ENCODE assay signal across 13 cellular contexts in genomic region chr11:72776844-72777754, GRCh38. TPM values are rescaled to one million over a fixed set of nuclear protein-coding genes. Genes with fewer than 3 reads are reported as not detected.
A peak's percentile ranks its signal among the peaks of the same experiment; 100 is the strongest.
DNase-seq lines count a peak whose midpoint lies in the region; ATAC-seq, FAIRE-seq and TF ChIP-seq lines count a peak whose summit lies in the region.
"Had no signal": no experiment of that assay in that cellular context is flagged by ENCODE, and none has a peak within 500 bp of the region (broad histone marks: within the 10 kb centered on the region; RNA-seq: fewer than 3 reads in every experiment).

No MANE protein-coding gene starts in this region.

- H3K4me1 ChIP-seq in CD8-positive, alpha-beta memory T cell (ENCODE audit: insufficient read depth, low read length): peaks cover 16% of the 10 kb centered on the region
- H3K4me1 ChIP-seq in right cardiac atrium (ENCODE audit: control insufficient read depth, insufficient read depth, low read length): peaks cover 20% of the 10 kb centered on the region
- H3K4me1 ChIP-seq in pancreas: peaks cover 47 to 75% (median 64%) of the 10 kb centered on the region in 3 donors

- peak overlapping the region; percentile 79 for H3K27ac ChIP-seq in CD8-positive, alpha-beta memory T cell (ENCODE audit: low read depth, low read length)
- H3K27ac ChIP-seq in right cardiac atrium (ENCODE audit: low read length): peak overlapping the region; percentile 47
- H3K27ac ChIP-seq in pancreas: peak overlapping the region; percentile 66 to 93 (median 72)

- no peaks in the 10 kb centered on the region for H3K36me3 ChIP-seq in CD8-positive, alpha-beta memory T cell (ENCODE audit: insufficient read depth, low read length)
- no peaks in the 10 kb centered on the region for H3K36me3 ChIP-seq in pancreas
- H3K36me3 ChIP-seq: BE2C had no signal

- intact Hi-C loops in right cardiac atrium (cut with DNase I) (no loop called here), pancreas (cut with DNase I) (no loop called here)

- H3K36me3 Mint-ChIP-seq in CD8-positive, alpha-beta memory T cell: peaks cover 0 to 7% (median 0%) of the 10 kb centered on the region in 3 donors
- no peaks in the 10 kb centered on the region for H3K36me3 Mint-ChIP-seq in activated T-helper 17 cell treated with anti-CD3 and anti-CD28 coated beads, Interleukin-2, amount 50 U/mL, for 72 hours (ENCODE audit: low read depth)

- WGBS in right cardiac atrium: 63% methylated on average over 7 of the region's 7 CpGs
- 14 to 24% methylated on average over 7 of the region's 7 CpGs for WGBS in pancreas, 2 donors

- POLR2A ChIA-PET in CD8-positive, alpha-beta memory T cell (lab: Charles Lee): interaction anchor here (0.5 kb wide), 1 partner anchor 52 kb away, joined by 3 read pairs; no protein-coding TSS in a partner anchor

- CTCF ChIA-PET in CD8-positive, alpha-beta memory T cell (lab: Charles Lee): interaction anchor here (2.1 kb wide), 1 partner anchor 16 kb away, joined by 10 read pairs; no protein-coding TSS in a partner anchor

- no peaks in the 10 kb centered on the region for H3K9me3 Mint-ChIP-seq in CD8-positive, alpha-beta memory T cell
- no peaks in the 10 kb centered on the region for H3K9me3 Mint-ChIP-seq in activated T-helper 17 cell treated with anti-CD3 and anti-CD28 coated beads, Interleukin-2, amount 50 U/mL, for 72 hours

- no peak for FAIRE-seq in pancreas (lab: Jason Lieb, UNC)

- H3K27me3 ChIP-seq in CD8-positive, alpha-beta memory T cell (ENCODE audit: insufficient read depth, low read length, poor library complexity, severe bottlenecking): no peaks in the 10 kb centered on the region
- no peaks in the 10 kb centered on the region for H3K27me3 ChIP-seq in right cardiac atrium (ENCODE audit: control insufficient read depth, insufficient read depth)
- no peaks in the 10 kb centered on the region for H3K27me3 ChIP-seq in pancreas
- H3K27me3 ChIP-seq: BE2C had no signal

- H3K9me3 ChIP-seq in CD8-positive, alpha-beta memory T cell (ENCODE audit: low read length): no peaks in the 10 kb centered on the region
- no peaks in the 10 kb centered on the region for H3K9me3 ChIP-seq in right cardiac atrium (ENCODE audit: control insufficient read depth, low read length)
- no peaks in the 10 kb centered on the region for H3K9me3 ChIP-seq in pancreas
- H3K9me3 ChIP-seq: BE2C had no signal

- H3K4me3 ChIP-seq in CD8-positive, alpha-beta memory T cell (ENCODE audit: low read length): no peak overlapping the region
- H3K4me3 ChIP-seq in right cardiac atrium (ENCODE audit: low read length) (no peak overlapping the region), pancreas (peak overlapping the region in 2 of 4 donors; percentile 3 to 8)

- peaks cover 28 to 55% (median 38%) of the 10 kb centered on the region in 3 donors for H3K4me1 Mint-ChIP-seq in CD8-positive, alpha-beta memory T cell
- H3K4me1 Mint-ChIP-seq in activated T-helper 17 cell treated with anti-CD3 and anti-CD28 coated beads, Interleukin-2, amount 50 U/mL, for 72 hours: peaks cover 13% of the 10 kb centered on the region

- no peaks in the 10 kb centered on the region for H3K27me3 Mint-ChIP-seq in CD8-positive, alpha-beta memory T cell
- H3K27me3 Mint-ChIP-seq in activated T-helper 17 cell treated with anti-CD3 and anti-CD28 coated beads, Interleukin-2, amount 50 U/mL, for 72 hours: no peaks in the 10 kb centered on the region

- ATAC-seq in activated T-helper 17 cell treated with anti-CD3 and anti-CD28 coated beads, Interleukin-2, amount 50 U/mL, for 72 hours (replicated peaks): no peak
- peak; percentile 9 to 23 for ATAC-seq in right cardiac atrium
- peak; percentile 50 to 65 (median 60) for ATAC-seq in pancreas
- ATAC-seq in GM21723 (IDR thresholded peaks at IDR 0.05; ENCODE audit: unreplicated experiment): no peak
- no peak for ATAC-seq in HG02884 (IDR thresholded peaks at IDR 0.05; ENCODE audit: unreplicated experiment)
- no peak for ATAC-seq in HG02678 (IDR thresholded peaks at IDR 0.05; ENCODE audit: unreplicated experiment)

- DNase-seq in CD8-positive, alpha-beta memory T cell: no peak
- DNase-seq in right cardiac atrium: peak in 1 of 3 donors; percentile 70
- peak; percentile 70 to 89 (median 82) for DNase-seq in pancreas
- DNase-seq in SK-N-DZ (ENCODE audit: low spot score): no peak
- DNase-seq: activated CD4-positive, CD25-positive, alpha-beta regulatory T cell treated with anti-CD3 and anti-CD28 coated beads, Interleukin-2, amount 50 U/mL, for 72 hours; activated naive CD4-positive, alpha-beta T cell; NCI-H2081 treated with DMSO at 0.1 percent for 48 hours; stimulated activated naive CD4-positive, alpha-beta T cell had no signal

- TF ChIP-seq CTCF in pancreas (IDR thresholded peaks at IDR 0.05): no peak

- peak overlapping the region in 3 of 8 donors; percentile 25 to 66 (median 33) for H3K27ac Mint-ChIP-seq in CD8-positive, alpha-beta memory T cell
- peak overlapping the region; percentile 64 for H3K27ac Mint-ChIP-seq in activated T-helper 17 cell treated with anti-CD3 and anti-CD28 coated beads, Interleukin-2, amount 50 U/mL, for 72 hours

- H3K4me3 Mint-ChIP-seq in CD8-positive, alpha-beta memory T cell: peak overlapping the region in 1 of 7 donors; percentile 40
- H3K4me3 Mint-ChIP-seq in activated T-helper 17 cell treated with anti-CD3 and anti-CD28 coated beads, Interleukin-2, amount 50 U/mL, for 72 hours: no peak overlapping the region

RNA-seq across cellular contexts. Expression of gene STARD10, which starts 16.7 kb away (rescaled TPM):
- 10 to 100 TPM; 13.8 to 15.9 TPM for total RNA-seq in CD8-positive, alpha-beta memory T cell
- 21.8 TPM for polyA plus RNA-seq in CD8-positive, alpha-beta memory T cell
- 10 to 100 TPM in 1 of 2 donors, 1 to 10 TPM in 1; 7.7 to 16.4 TPM for total RNA-seq in activated T-helper 17 cell treated with anti-CD3 and anti-CD28 coated beads, Interleukin-2, amount 50 U/mL, for 72 hours
- 100 to 1,000 TPM in 2 of 4 donors, 10 to 100 TPM in 2; 88.9 to 127 (median 106) TPM for total RNA-seq in right cardiac atrium
- polyA plus RNA-seq in right cardiac atrium: 228 TPM
- 100 to 1,000 TPM in 5 of 6 donors, 10 to 100 TPM in 1; 99.5 to 187 (median 153) TPM for total RNA-seq in pancreas
- 100 to 1,000 TPM; 201 to 366 TPM for polyA plus RNA-seq in pancreas
- 30.0 and 37.8 TPM in 2 replicates for polyA plus RNA-seq in SK-N-DZ (2014; cell fraction: cytosol; rRNA removed)
- 20.7 and 34.3 TPM in 2 replicates for polyA plus RNA-seq in SK-N-DZ (2014; cell fraction: nucleus; rRNA removed)

RNA-seq across cellular contexts. Expression of gene ARAP1, which starts 24.9 kb away (rescaled TPM):
- total RNA-seq in CD8-positive, alpha-beta memory T cell: 10 to 100 TPM; 61.2 to 64.0 TPM
- 39.8 TPM for polyA plus RNA-seq in CD8-positive, alpha-beta memory T cell
- total RNA-seq in activated T-helper 17 cell treated with anti-CD3 and anti-CD28 coated beads, Interleukin-2, amount 50 U/mL, for 72 hours: 100 to 1,000 TPM in 1 of 2 donors, 10 to 100 TPM in 1; 98.0 to 216 TPM
- total RNA-seq in right cardiac atrium: 10 to 100 TPM; 51.8 to 62.5 (median 59.5) TPM
- 41.2 TPM for polyA plus RNA-seq in right cardiac atrium
- 10 to 100 TPM; 21.5 to 72.0 (median 34.4) TPM for total RNA-seq in pancreas
- 10 to 100 TPM; 69.1 to 73.5 TPM for polyA plus RNA-seq in pancreas
- 63.6 and 74.0 TPM in 2 replicates for polyA plus RNA-seq in SK-N-DZ (2014; cell fraction: cytosol; rRNA removed)
- 135 and 164 TPM in 2 replicates for polyA plus RNA-seq in SK-N-DZ (2014; cell fraction: nucleus; rRNA removed)

RNA-seq across cellular contexts. Expression of gene ATG16L2, which starts 37.1 kb away (rescaled TPM):
- 10 to 100 TPM; 50.3 to 53.2 TPM for total RNA-seq in CD8-positive, alpha-beta memory T cell
- 18.8 TPM for polyA plus RNA-seq in CD8-positive, alpha-beta memory T cell
- 100 to 1,000 TPM in 1 of 2 donors, 10 to 100 TPM in 1; 85.3 to 127 TPM for total RNA-seq in activated T-helper 17 cell treated with anti-CD3 and anti-CD28 coated beads, Interleukin-2, amount 50 U/mL, for 72 hours
- 10 to 100 TPM; 11.9 to 23.9 (median 19.1) TPM for total RNA-seq in right cardiac atrium
- polyA plus RNA-seq in right cardiac atrium: 19.1 TPM
- total RNA-seq in pancreas: 10 to 100 TPM in 5 of 6 donors, 1 to 10 TPM in 1; 4.5 to 31.7 (median 11.6) TPM
- polyA plus RNA-seq in pancreas: 10 to 100 TPM; 67.5 to 75.7 TPM
- 21.2 TPM in 2 replicates for polyA plus RNA-seq in SK-N-DZ (2014; cell fraction: cytosol; rRNA removed)
- polyA plus RNA-seq in SK-N-DZ (2014; cell fraction: nucleus; rRNA removed): 161 and 209 TPM in 2 replicates

Comparison
In these comparisons a context has a peak if more than half of its experiments do, and no peak if none do; other contexts are left out.
1. DNase-seq: peak in pancreas (6 of 6); none in CD8-positive, alpha-beta memory T cell (0 of 5) and SK-N-DZ (single experiment).
2. ATAC-seq: peak in right cardiac atrium (2 of 2) and pancreas (4 of 4); none in activated T-helper 17 cell treated with anti-CD3 and anti-CD28 coated beads, Interleukin-2, amount 50 U/mL, for 72 hours (single experiment), GM21723 (single experiment), HG02884 (single experiment) and HG02678 (single experiment).
3. RNA of gene STARD10, which starts 16.7 kb away (total RNA-seq): 99.5 to 187 TPM in pancreas and 88.9 to 127 TPM in right cardiac atrium; 7.7 to 16.4 TPM in activated T-helper 17 cell treated with anti-CD3 and anti-CD28 coated beads, Interleukin-2, amount 50 U/mL, for 72 hours and 13.8 to 15.9 TPM in CD8-positive, alpha-beta memory T cell; every median in the first group is over 4 times any median in the second.
4. Peak in every context shown above with its lines, with median percentiles within 50 percentile points of each other: H3K27ac ChIP-seq.